Comparison of ENCODE assay signal across 31 cellular contexts in genomic region chr11:36048496-36049247, GRCh38.
DNase-seq lines count a peak whose midpoint lies in the region; ATAC-seq and TF ChIP-seq lines count a peak whose summit lies in the region.
"Had no signal": no experiment of that assay in that cellular context is flagged by ENCODE, and none has a peak within 500 bp of the region (broad histone marks: within the 10 kb centered on the region; RNA-seq: fewer than 3 reads in every experiment).

No MANE protein-coding gene starts in this region.

- no peak overlapping the region for H4K91ac ChIP-seq in IMR-90 (ENCODE audit: insufficient read depth, low read depth, low read length)

- H2AFZ ChIP-seq in IMR-90 (replicated peaks; ENCODE audit: low read length, poor library complexity) (no peak overlapping the region), neural progenitor cell (replicated peaks) (no peak overlapping the region)

- no peak overlapping the region for H3K23ac ChIP-seq in IMR-90 (ENCODE audit: low read depth, low read length)

- H3K4me3 ChIP-seq in IMR-90 (ENCODE audit: insufficient read depth, low read depth, low read length), result no peak overlapping the region
- H3K4me3 ChIP-seq in astrocyte of the cerebellum (ENCODE audit: low read depth, low read length), result no peak overlapping the region
- H3K4me3 ChIP-seq in neural progenitor cell, result no peak overlapping the region
- H3K4me3 ChIP-seq in gastroesophageal sphincter, result no peak overlapping the region
- H3K4me3 ChIP-seq: coronary artery, mucosa of descending colon, pancreas, right atrium auricular region had no signal

- H3K27me3 ChIP-seq in IMR-90 (ENCODE audit: control insufficient read depth, insufficient read depth, low read length), result no peaks in the 10 kb centered on the region
- H3K27me3 ChIP-seq in neural progenitor cell, result no peaks in the 10 kb centered on the region
- no peaks in the 10 kb centered on the region for H3K27me3 ChIP-seq in gastroesophageal sphincter
- H3K27me3 ChIP-seq: pancreas, right atrium auricular region had no signal

- no peak overlapping the region for H2BK15ac ChIP-seq in IMR-90 (ENCODE audit: low read depth, low read length)

- POLR2A ChIA-PET in IMR-90 (lab: Charles Lee; ENCODE audit: unreplicated experiment), result interaction anchor here (0.6 kb wide), 1 partner anchor 43 kb away, joined by 10 read pairs; no protein-coding TSS in a partner anchor

- H3K9ac ChIP-seq in IMR-90 (ENCODE audit: low read depth, low read length), result no peak overlapping the region
- no peak overlapping the region for H3K9ac ChIP-seq in neural progenitor cell

- H2AK5ac ChIP-seq in IMR-90 (ENCODE audit: low read depth, low read length), result no peak overlapping the region

- dilution Hi-C loops in IMR-90 (cut with HindIII; ENCODE audit: low sequenced_read_pairs, unreplicated experiment), result no loop called here

- ATAC-seq in IMR-90 (ENCODE audit: low read depth) (peak; percentile 51), gastroesophageal sphincter (no peak), GM18498 (IDR thresholded peaks at IDR 0.05; ENCODE audit: unreplicated experiment) (no peak)
- ATAC-seq: activated CD8-positive, alpha-beta T cell treated with anti-CD3 and anti-CD28 coated beads, Interleukin-2, amount 10 ng/mL, durations not matched to agents 7 days and 5 days; activated T-helper 17 cell treated with anti-CD3 and anti-CD28 coated beads, Interleukin-2, amount 50 U/mL, for 72 hours; left ventricle myocardium superior; mucosa of descending colon; natural killer cell; pancreas; PC-3; stimulated activated naive CD8-positive, alpha-beta T cell treated with anti-CD3 and anti-CD28 coated beads, Interleukin-15, Interleukin-2, amounts not matched to agents 100 U/mL and 50 U/mL, for 24 hours had no signal

- no peaks in the 10 kb centered on the region for H3K36me3 ChIP-seq in IMR-90 (ENCODE audit: control insufficient read depth, insufficient read depth, low read length)
- H3K36me3 ChIP-seq in neural progenitor cell, result no peaks in the 10 kb centered on the region
- no peaks in the 10 kb centered on the region for H3K36me3 ChIP-seq in gastroesophageal sphincter
- H3K36me3 ChIP-seq: pancreas, right atrium auricular region had no signal

- H2AK9ac ChIP-seq in IMR-90 (replicated peaks; ENCODE audit: low read depth, low read length, poor library complexity), result no peak overlapping the region

- no peak overlapping the region for H3K18ac ChIP-seq in IMR-90 (ENCODE audit: low read depth, low read length)

- TF ChIP-seq CTCF in IMR-90 (conservative IDR thresholded peaks at IDR 0.05; ENCODE audit: low read depth, low read length) (no peak), astrocyte of the cerebellum (IDR thresholded peaks at IDR 0.05; ENCODE audit: low read depth, low read length, missing control alignments) (no peak), neural progenitor cell (IDR thresholded peaks at IDR 0.05) (no peak), gastroesophageal sphincter (IDR thresholded peaks at IDR 0.05) (no peak)

- no peaks in the 10 kb centered on the region for H3K9me3 ChIP-seq in IMR-90 (ENCODE audit: control insufficient read depth, insufficient read depth, low read length)
- no peaks in the 10 kb centered on the region for H3K9me3 ChIP-seq in neural progenitor cell (ENCODE audit: low read depth)
- H3K9me3 ChIP-seq in gastroesophageal sphincter, result peaks cover 0 to 5% (median 0%) of the 10 kb centered on the region in 3 donors
- H3K9me3 ChIP-seq: mucosa of descending colon, pancreas, right atrium auricular region had no signal

- peaks cover 63% of the 10 kb centered on the region for H3K79me2 ChIP-seq in neural progenitor cell (ENCODE audit: low read depth)

- TF ChIP-seq POLR2A in IMR-90 (IDR thresholded peaks at IDR 0.05; ENCODE audit: low read depth, low read length), result no peak
- no peak for TF ChIP-seq POLR2A in gastroesophageal sphincter (IDR thresholded peaks at IDR 0.05)

- H2BK120ac ChIP-seq in IMR-90 (ENCODE audit: low read depth, low read length), result no peak overlapping the region

- TF ChIP-seq EP300 in gastroesophageal sphincter (IDR thresholded peaks at IDR 0.05), result no peak

- WGBS in IMR-90 (ENCODE audit: extremely low coverage in 2 of 2, insufficient read length in 1 of 2), 2 experiments, result no CpG with 5 or more reads among the region's 5 CpGs
- 78 to 86% methylated on average over 4 to 5 of the region's 5 CpGs for WGBS in gastroesophageal sphincter (ENCODE audit: low coverage in 1 of 2), 2 donors

- H4K20me1 ChIP-seq in IMR-90 (ENCODE audit: insufficient read depth, low read length) (no peaks in the 10 kb centered on the region), neural progenitor cell (ENCODE audit: low read depth) (peaks cover 6% of the 10 kb centered on the region)

- peaks cover 6% of the 10 kb centered on the region for H3K27me3 Mint-ChIP-seq in neural progenitor cell (ENCODE audit: insufficient read depth, low read depth)
- H3K27me3 Mint-ChIP-seq: activated T-helper 17 cell treated with anti-CD3 and anti-CD28 coated beads, Interleukin-2, amount 50 U/mL, for 72 hours had no signal

- H3K9me3 Mint-ChIP-seq in neural progenitor cell, result no peaks in the 10 kb centered on the region
- H3K9me3 Mint-ChIP-seq: T-helper 2 cell treated with Interferon-gamma antibody and Interleukin-4, amounts not matched to agents 5 μg/mL and 100 μg/mL, for 36 hours had no signal

- no peak overlapping the region for H2BK20ac ChIP-seq in IMR-90 (ENCODE audit: low read depth, low read length)

- no peak overlapping the region for H3K4ac ChIP-seq in IMR-90 (ENCODE audit: low read depth, low read length)

- H3F3A ChIP-seq in neural progenitor cell (ENCODE audit: low read depth), result peaks cover 36% of the 10 kb centered on the region

- H3K4me1 ChIP-seq in IMR-90 (ENCODE audit: control insufficient read depth, insufficient read depth, low read length) (peaks cover 4% of the 10 kb centered on the region; the same call in 1 of the 2 replicates), neural progenitor cell (peaks cover 51% of the 10 kb centered on the region), gastroesophageal sphincter (no peaks in the 10 kb centered on the region)
- H3K4me1 ChIP-seq: pancreas, right atrium auricular region had no signal

- H3K36me3 Mint-ChIP-seq in neural progenitor cell, result peaks cover 18% of the 10 kb centered on the region
- H3K36me3 Mint-ChIP-seq: activated naive CD4-positive, alpha-beta T cell treated with anti-CD3 and anti-CD28 coated beads, Interleukin-2, amount 50 U/mL, for 24 hours; natural killer cell had no signal

- H3K4me3 Mint-ChIP-seq in neural progenitor cell, result peak overlapping the region; percentile 0
- H3K4me3 Mint-ChIP-seq: activated CD8-positive, alpha-beta T cell treated with anti-CD3 and anti-CD28 coated beads, Interleukin-2, amount 10 ng/mL, durations not matched to agents 7 days and 5 days; activated naive CD4-positive, alpha-beta T cell treated with anti-CD3 and anti-CD28 coated beads, Interleukin-2, amount 50 U/mL, for 24 hours; activated T-helper 17 cell treated with anti-CD3 and anti-CD28 coated beads, Interleukin-2, amount 50 U/mL, for 72 hours; CD14-positive monocyte; natural killer cell; T-helper 2 cell treated with Interferon-gamma antibody and Interleukin-4, amounts not matched to agents 5 μg/mL and 100 μg/mL, for 36 hours had no signal

- peaks cover 71% of the 10 kb centered on the region for H3K4me1 Mint-ChIP-seq in neural progenitor cell
- H3K4me1 Mint-ChIP-seq: activated naive CD4-positive, alpha-beta T cell treated with anti-CD3 and anti-CD28 coated beads, Interleukin-2, amount 50 U/mL, for 24 hours; activated T-helper 17 cell treated with anti-CD3 and anti-CD28 coated beads, Interleukin-2, amount 50 U/mL, for 72 hours; CD14-positive monocyte had no signal

- no peaks in the 10 kb centered on the region for H3K79me1 ChIP-seq in IMR-90 (ENCODE audit: low read depth in 1 of 2, low read length in 2 of 2)

- intact Hi-C loops in IMR-90 (cut with micrococcal nuclease), result loop anchor here (10.0 kb wide), 1 partner anchor 426 kb away; no protein-coding TSS in a partner anchor

- BruUV-seq in IMR-90 (replicated peaks; lab: Mats Ljungman, UMichigan), result no TSS peak

- no peak overlapping the region for H3K27ac ChIP-seq in IMR-90 (ENCODE audit: insufficient read depth, low read length)
- peak overlapping the region; percentile 57 for H3K27ac ChIP-seq in neural progenitor cell
- no peak overlapping the region for H3K27ac ChIP-seq in gastroesophageal sphincter
- H3K27ac ChIP-seq: coronary artery, pancreas, right atrium auricular region had no signal

- CTCF ChIA-PET in IMR-90 (lab: Yijun Ruan, JAX), result interaction anchor here (1.2 kb wide), 1 partner anchor 12 kb away, joined by 4 read pairs; no protein-coding TSS in a partner anchor

- no peak for TF ChIP-seq RAD21 in IMR-90 (IDR thresholded peaks at IDR 0.05; ENCODE audit: low read length)

- H3K14ac ChIP-seq in IMR-90 (replicated peaks; ENCODE audit: low read depth, low read length), result no peak overlapping the region

- in situ Hi-C loops in IMR-90 (cut with MboI; ENCODE audit: low sequenced_read_pairs) (no loop called here), astrocyte of the cerebellum (cut with HindIII; ENCODE audit: low sequenced_read_pairs) (no loop called here)

- H3K56ac ChIP-seq in IMR-90 (ENCODE audit: extremely low read depth, insufficient read depth, low read length), result no peak overlapping the region

- H3K9me1 ChIP-seq in IMR-90 (ENCODE audit: insufficient read depth, low read length), result no peaks in the 10 kb centered on the region; the same call in 1 of the 2 replicates

- H3K27ac Mint-ChIP-seq in neural progenitor cell, result peak overlapping the region; percentile 91
- H3K27ac Mint-ChIP-seq: activated CD8-positive, alpha-beta T cell treated with anti-CD3 and anti-CD28 coated beads, Interleukin-2, amount 10 ng/mL, durations not matched to agents 7 days and 5 days; activated naive CD4-positive, alpha-beta T cell treated with anti-CD3 and anti-CD28 coated beads, Interleukin-2, amount 50 U/mL, for 24 hours; activated T-helper 17 cell treated with anti-CD3 and anti-CD28 coated beads, Interleukin-2, amount 50 U/mL, for 72 hours; CD14-positive monocyte; natural killer cell; T-helper 2 cell treated with Interferon-gamma antibody and Interleukin-4, amounts not matched to agents 5 μg/mL and 100 μg/mL, for 36 hours had no signal

- DNase-seq in IMR-90 (peak; percentile 46), astrocyte of the cerebellum (ENCODE audit: low read depth) (peak; percentile 40), iris pigment epithelial cell (ENCODE audit: low read depth) (peak; percentile 66), neural progenitor cell (ENCODE audit: low spot score) (no peak), 8988T (no peak), Ammon's horn (ENCODE audit: low spot score) (no peak)
- DNase-seq: activated CD8-positive, alpha-beta T cell treated with anti-CD3 and anti-CD28 coated beads, Interleukin-2, amount 10 ng/mL, durations not matched to agents 7 days and 5 days; amniotic stem cell; Calu3; DND-41; effector memory CD4-positive, alpha-beta T cell; glutamatergic neuron; left ventricle myocardium superior; mucosa of descending colon; natural killer cell; NCI-H1417; NCI-H2029; NCI-H524 treated with DMSO at 0.1 percent for 48 hours; NK-92 treated with Interleukin-12 subunit alpha and Interleukin-12 subunit beta, amount 100 ng/mL, for 24 hours; pancreas; PC-3; stimulated activated CD4-positive, alpha-beta T cell treated with anti-CD3 and anti-CD28 coated beads, Interleukin-1b, Interleukin-23, amount 100 ng/mL, for 48 hours; stimulated activated naive CD8-positive, alpha-beta T cell treated with anti-CD3 and anti-CD28 coated beads, Interleukin-15, Interleukin-2, amounts not matched to agents 100 U/mL and 50 U/mL, for 24 hours had no signal

- H3K4me2 ChIP-seq in IMR-90 (ENCODE audit: low read depth, low read length), result no peak overlapping the region
- peak overlapping the region; percentile 3 for H3K4me2 ChIP-seq in neural progenitor cell

- no peak overlapping the region for H2BK5ac ChIP-seq in IMR-90 (ENCODE audit: low read depth, low read length, poor library complexity, severe bottlenecking)

- no peak overlapping the region for H4K5ac ChIP-seq in IMR-90 (ENCODE audit: low read depth, low read length)

- H4K8ac ChIP-seq in IMR-90 (ENCODE audit: low read depth in 2 of 2, low read length in 2 of 2), result no peak overlapping the region

Comparison
In these comparisons a context has a peak if more than half of its experiments do, and no peak if none do; other contexts are left out.
1. DNase-seq: peak in IMR-90 (single experiment), astrocyte of the cerebellum (single experiment) and iris pigment epithelial cell (single experiment); none in neural progenitor cell (single experiment), 8988T (single experiment) and Ammon's horn (single experiment).